8 cellular contexts compared by ENCODE assay signal in the genomic region with DNA sequence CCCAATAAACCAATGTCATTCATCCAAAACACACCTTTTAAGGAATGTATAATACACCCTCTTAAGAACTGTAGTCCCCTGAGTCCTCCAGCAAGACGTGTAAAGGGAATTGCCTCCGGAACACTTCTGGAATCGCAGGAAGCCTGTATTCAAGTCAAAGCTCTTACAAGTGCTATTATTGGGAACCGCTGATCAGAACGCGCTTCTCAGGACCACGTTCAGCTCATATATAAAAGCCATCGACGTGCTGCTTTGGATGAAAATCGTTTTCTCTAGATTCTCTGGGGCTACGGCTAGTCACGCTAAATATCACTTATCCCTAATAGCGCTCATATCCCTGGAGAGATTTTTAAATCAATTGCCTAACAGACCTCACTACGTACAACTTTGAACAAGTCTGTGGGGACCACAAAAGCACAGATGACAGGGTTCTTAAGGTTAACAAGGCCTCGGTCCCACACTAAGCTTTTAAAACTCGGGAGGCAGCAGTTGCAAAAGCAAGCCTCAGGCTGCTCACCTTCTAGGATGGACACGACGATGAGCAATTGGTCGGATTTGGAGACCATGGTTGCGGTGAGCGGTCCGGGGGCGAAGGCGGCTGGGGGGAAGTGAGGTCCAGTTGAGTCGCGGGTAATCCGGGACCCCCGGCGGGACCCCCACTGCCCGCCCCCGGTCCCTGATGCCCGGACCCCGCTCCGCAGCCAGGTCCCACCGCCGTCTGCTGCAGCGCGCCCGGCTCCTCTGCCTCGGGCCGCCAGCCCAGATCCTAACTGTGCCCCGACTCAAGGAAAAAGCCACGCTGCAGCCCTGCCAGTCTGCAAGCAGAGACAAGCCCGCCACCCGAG. TPM values are rescaled to one million over a fixed set of nuclear protein-coding genes. Genes with fewer than 3 reads are reported as not detected.
A peak's percentile ranks its signal among the peaks of the same experiment; 100 is the strongest.
DNase-seq lines count a peak whose midpoint lies in the region; ATAC-seq, FAIRE-seq and TF ChIP-seq lines count a peak whose summit lies in the region.

No MANE protein-coding gene starts in this region.

- no peaks in the 10 kb centered on the region for H3K27me3 Mint-ChIP-seq in activated CD4-positive, alpha-beta T cell treated with anti-CD3 and anti-CD28 coated beads, Interleukin-2, amount 10 ng/mL, durations not matched to agents 24 days and 14 days

- intact Hi-C loops in activated CD4-positive, alpha-beta T cell treated with anti-CD3 and anti-CD28 coated beads, Interleukin-2, amount 10 ng/mL, durations not matched to agents 24 days and 14 days (cut with micrococcal nuclease), result loop anchor here (1.0 to 2.0 kb wide), 6 partner anchors 16 to 188 kb away; a partner anchor contains a TSS

- H3K4me1 Mint-ChIP-seq in activated CD4-positive, alpha-beta T cell treated with anti-CD3 and anti-CD28 coated beads, Interleukin-2, amount 10 ng/mL, durations not matched to agents 24 days and 14 days, result peaks cover 17% of the 10 kb centered on the region

- peak; percentile 54 for DNase-seq in NCI-H82 (lab: John Stamatoyannopoulos, UW)
- no peak for DNase-seq in NCI-H82 treated with DMSO at 0.1 percent for 48 hours (lab: John Stamatoyannopoulos, UW; ENCODE audit: unreplicated experiment)
- peak; percentile 20 for DNase-seq in HuH-7 (ENCODE audit: low spot score)
- peak; percentile 78 for DNase-seq in activated CD4-positive, alpha-beta T cell treated with anti-CD3 and anti-CD28 coated beads, Interleukin-2, amount 10 ng/mL, durations not matched to agents 24 days and 14 days
- DNase-seq in frontal cortex (ENCODE audit: low spot score in 2 of 2), result peak; percentile 10 to 26
- no peak for DNase-seq in omental fat pad (ENCODE audit: low spot score)
- no peak for DNase-seq in epidermal melanocyte (ENCODE audit: insufficient read length, low spot score)

- FAIRE-seq in frontal cortex (lab: Jason Lieb, UNC), result no peak

- H3K27ac Mint-ChIP-seq in activated CD4-positive, alpha-beta T cell treated with anti-CD3 and anti-CD28 coated beads, Interleukin-2, amount 10 ng/mL, durations not matched to agents 24 days and 14 days, result no peak overlapping the region

- H3K9me3 Mint-ChIP-seq in activated CD4-positive, alpha-beta T cell treated with anti-CD3 and anti-CD28 coated beads, Interleukin-2, amount 10 ng/mL, durations not matched to agents 24 days and 14 days, result no peaks in the 10 kb centered on the region

- no peak for TF ChIP-seq CTCF in omental fat pad (IDR thresholded peaks at IDR 0.05)

- H3K4me3 Mint-ChIP-seq in activated CD4-positive, alpha-beta T cell treated with anti-CD3 and anti-CD28 coated beads, Interleukin-2, amount 10 ng/mL, durations not matched to agents 24 days and 14 days, result no peak overlapping the region

- peaks cover 18% of the 10 kb centered on the region for H3K36me3 Mint-ChIP-seq in activated CD4-positive, alpha-beta T cell treated with anti-CD3 and anti-CD28 coated beads, Interleukin-2, amount 10 ng/mL, durations not matched to agents 24 days and 14 days (ENCODE audit: low read depth)

- peak; percentile 15 for ATAC-seq in GM21576 (IDR thresholded peaks at IDR 0.05; ENCODE audit: unreplicated experiment)
- peak; percentile 55 for ATAC-seq in omental fat pad (ENCODE audit: low FRiP score)

RNA-seq across cellular contexts. Expression of a gene that starts 0.5 kb away (rescaled TPM):
- 28.6 and 31.6 TPM in 2 replicates for total RNA-seq in activated CD4-positive, alpha-beta T cell treated with anti-CD3 and anti-CD28 coated beads, Interleukin-2, amount 10 ng/mL, durations not matched to agents 24 days and 14 days
- total RNA-seq in frontal cortex (52.6 TPM), omental fat pad (10 to 100 TPM; 11.3 to 35.0 (median 15.7) TPM)

Comparison
In these comparisons a context has a peak if more than half of its experiments do, and no peak if none do; other contexts are left out.
1. DNase-seq: peak in NCI-H82 (single experiment), HuH-7 (single experiment), activated CD4-positive, alpha-beta T cell treated with anti-CD3 and anti-CD28 coated beads, Interleukin-2, amount 10 ng/mL, durations not matched to agents 24 days and 14 days (single experiment) and frontal cortex (2 of 2); none in NCI-H82 treated with DMSO at 0.1 percent for 48 hours (single experiment), omental fat pad (single experiment) and epidermal melanocyte (single experiment).